In genomic region chr13:101579291-101579802, GRCh38 we compare ENCODE assay signal across 13 cellular contexts.
A peak's percentile ranks its signal among the peaks of the same experiment; 100 is the strongest.
DNase-seq lines count a peak whose midpoint lies in the region; ATAC-seq and TF ChIP-seq lines count a peak whose summit lies in the region.
"Had no signal": no experiment of that assay in that cellular context is flagged by ENCODE, and none has a peak within 500 bp of the region (broad histone marks: within the 10 kb centered on the region; RNA-seq: fewer than 3 reads in every experiment).

No MANE protein-coding gene starts in this region.

- H3K27ac ChIP-seq in ACC112 (ENCODE audit: low read depth, low read length) = peak overlapping the region; percentile 42; the same call in 1 of the 2 replicates
- H3K27ac ChIP-seq: HL-60 had no signal

- H3K4me3 ChIP-seq in ACC112 (ENCODE audit: low read depth, low read length) (no peak overlapping the region), astrocyte of the cerebellum (ENCODE audit: low read depth, low read length) (no peak overlapping the region), kidney epithelial cell (ENCODE audit: low read depth, low read length) (no peak overlapping the region)

- peaks cover 34% of the 10 kb centered on the region for H3K4me1 ChIP-seq in ACC112 (ENCODE audit: control insufficient read depth, insufficient read depth, low read length, unreplicated experiment)

- no peaks in the 10 kb centered on the region for H3K27me3 ChIP-seq in ACC112 (ENCODE audit: insufficient read depth, low read length)
- no peaks in the 10 kb centered on the region for H3K27me3 ChIP-seq in kidney epithelial cell (ENCODE audit: control insufficient read depth, insufficient read depth, low read length)

- TF ChIP-seq CTCF in astrocyte of the cerebellum (IDR thresholded peaks at IDR 0.05; ENCODE audit: low read depth, low read length, missing control alignments) (no peak), kidney epithelial cell (IDR thresholded peaks at IDR 0.05; ENCODE audit: insufficient read depth, low read length, poor library complexity, severe bottlenecking) (no peak)

- H2AFZ ChIP-seq in ACC112 (ENCODE audit: low read length, unreplicated experiment) = no peak overlapping the region

- DNase-seq in M059J (ENCODE audit: low read depth) (peak; percentile 64), astrocyte of the cerebellum (ENCODE audit: low read depth) (peak; percentile 34), kidney epithelial cell (ENCODE audit: low read depth) (peak; percentile 43), GF-D8 (lab: John Stamatoyannopoulos, UW) (no peak)
- DNase-seq in central memory CD4-positive, alpha-beta T cell = no peak
- DNase-seq: naive B cell, NCI-H187 treated with DMSO at 0.1 percent for 48 hours had no signal

- in situ Hi-C loops in astrocyte of the cerebellum (cut with HindIII; ENCODE audit: low sequenced_read_pairs) = no loop called here

- H3K36me3 ChIP-seq in ACC112 (ENCODE audit: insufficient read depth, low read length) = no peaks in the 10 kb centered on the region
- H3K36me3 ChIP-seq in kidney epithelial cell (ENCODE audit: control insufficient read depth, insufficient read depth, low read length) = no peaks in the 10 kb centered on the region

- H3K79me2 ChIP-seq in ACC112 (ENCODE audit: control insufficient read depth, insufficient read depth, low read length, unreplicated experiment) = peaks cover 10% of the 10 kb centered on the region

- no peak for ATAC-seq in GM18502 (IDR thresholded peaks at IDR 0.05; ENCODE audit: poor library complexity, unreplicated experiment)
- ATAC-seq in GM18519 (IDR thresholded peaks at IDR 0.05; ENCODE audit: low FRiP score, unreplicated experiment) = no peak
- ATAC-seq: HCT116; stimulated activated memory B cell treated with anti-CD40 and anti-IgM and Interleukin-4, amounts not matched to agents 10 μg/mL and 1 μg/mL and 100 μg/mL, for 72 hours had no signal

Comparison
In these comparisons a context has a peak if more than half of its experiments do, and no peak if none do; other contexts are left out.
1. DNase-seq: peak in M059J (single experiment), astrocyte of the cerebellum (single experiment) and kidney epithelial cell (single experiment); none in GF-D8 (single experiment) and central memory CD4-positive, alpha-beta T cell (single experiment).